31 cellular contexts compared by ENCODE assay signal in the genomic region with DNA sequence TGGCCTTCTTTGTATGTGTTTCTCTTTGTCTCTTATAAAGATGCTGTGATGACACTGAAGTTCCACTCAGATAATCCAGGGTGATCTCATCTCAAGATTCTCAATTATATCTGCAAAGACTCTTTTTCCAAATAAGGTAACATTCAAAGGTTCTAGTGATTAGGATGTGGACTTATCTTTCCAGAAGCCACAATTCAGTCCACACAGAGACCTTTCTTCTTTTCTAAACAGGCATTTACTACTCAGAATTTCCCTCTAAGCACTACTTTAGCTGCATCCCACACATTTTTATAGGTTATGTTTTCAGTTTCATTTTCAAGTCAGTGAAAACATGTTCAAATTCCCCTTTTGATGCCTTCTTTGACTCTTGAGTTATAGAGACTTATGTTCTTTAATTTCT. TPM values are rescaled to one million over a fixed set of nuclear protein-coding genes. Genes with fewer than 3 reads are reported as not detected.
"Had no signal": no experiment of that assay in that cellular context is flagged by ENCODE, and none has a peak within 500 bp of the region (broad histone marks: within the 10 kb centered on the region; RNA-seq: fewer than 3 reads in every experiment).

No MANE protein-coding gene starts in this region.

- ATAC-seq: activated CD8-positive, alpha-beta T cell treated with anti-CD3 and anti-CD28 coated beads for 36 hours; PC-3 had no signal

- H3K9me2 ChIP-seq: SK-N-SH had no signal

- H3K36me3 ChIP-seq: ascending aorta, cardiac muscle cell, colonic mucosa, Peyer's patch, SJSA1 had no signal

- H3K4me3 Mint-ChIP-seq: activated CD8-positive, alpha-beta T cell treated with anti-CD3 and anti-CD28 coated beads for 36 hours; activated naive CD4-positive, alpha-beta T cell treated with anti-CD3 and anti-CD28 coated beads, Interleukin-2, amount 10 ng/mL, durations not matched to agents 7 days and 5 days; activated naive CD8-positive, alpha-beta T cell; central memory CD8-positive, alpha-beta T cell; T-helper 1 cell treated with Interleukin-12 subunit alpha and Interleukin-12 subunit beta and Interleukin-4 antibody, amounts not matched to agents 30 μg/mL and 1 μg/mL, for 36 hours; T-helper 2 cell treated with Interferon-gamma antibody and Interleukin-4, amounts not matched to agents 5 μg/mL and 100 μg/mL, for 36 hours had no signal

- H3K4me1 ChIP-seq: ascending aorta, colonic mucosa, Peyer's patch, SJSA1 had no signal

- H3K27ac Mint-ChIP-seq: activated CD8-positive, alpha-beta T cell treated with anti-CD3 and anti-CD28 coated beads for 36 hours; activated naive CD4-positive, alpha-beta T cell treated with anti-CD3 and anti-CD28 coated beads, Interleukin-2, amount 10 ng/mL, durations not matched to agents 7 days and 5 days; activated naive CD8-positive, alpha-beta T cell; T-helper 1 cell treated with Interleukin-12 subunit alpha and Interleukin-12 subunit beta and Interleukin-4 antibody, amounts not matched to agents 30 μg/mL and 1 μg/mL, for 36 hours; T-helper 2 cell treated with Interferon-gamma antibody and Interleukin-4, amounts not matched to agents 5 μg/mL and 100 μg/mL, for 36 hours had no signal

- H3K4me1 Mint-ChIP-seq: activated naive CD4-positive, alpha-beta T cell treated with anti-CD3 and anti-CD28 coated beads, Interleukin-2, amount 10 ng/mL, durations not matched to agents 7 days and 5 days; central memory CD8-positive, alpha-beta T cell had no signal

- H3K36me3 Mint-ChIP-seq: activated naive CD8-positive, alpha-beta T cell had no signal

- DNase-seq: activated CD4-positive, alpha-beta T cell treated with anti-CD3 and anti-CD28 coated beads, Interleukin-2, amount 50 U/mL, for 4 hours; activated CD8-positive, alpha-beta T cell treated with anti-CD3 and anti-CD28 coated beads for 36 hours; activated effector memory CD4-positive, alpha-beta T cell treated with Interleukin-2 at 50 U/mL for 16 hours; activated naive CD4-positive, alpha-beta T cell treated with anti-CD3 and anti-CD28 coated beads, Interleukin-2, amount 10 ng/mL, durations not matched to agents 7 days and 5 days; activated T-cell treated with anti-CD3 and anti-CD28 coated beads, Interleukin-2, amount 50 U/mL, for 1 hour; amygdala; colonic mucosa; NCI-H1105 treated with DMSO at 0.1 percent for 48 hours; NCI-H1436; NCI-H1694; NCI-H2029; NCI-H345; NCI-H524 treated with DMSO at 0.1 percent for 48 hours; Peyer's patch; RPMI8226; SHP77 treated with DMSO at 0.1 percent for 48 hours; SK-N-SH had no signal

- H3K27ac ChIP-seq: ascending aorta, cardiac muscle cell, colonic mucosa, KMS-11, Peyer's patch, SJSA1 had no signal

- H3K4me2 ChIP-seq: KMS-11, SK-N-SH had no signal

- H3K9me3 ChIP-seq: ascending aorta, colonic mucosa, Peyer's patch, SK-N-SH had no signal

- H3K4me3 ChIP-seq: ascending aorta, cardiac muscle cell, colonic mucosa, Peyer's patch, SJSA1 had no signal

- H3K9ac ChIP-seq: KMS-11, SK-N-SH had no signal

RNA-seq across cellular contexts. Expression of gene NKX2-1, which starts 9.0 kb away (rescaled TPM):
- total RNA-seq: activated CD8-positive, alpha-beta memory T cell treated with anti-CD3 and anti-CD28 coated beads for 36 hours; ascending aorta; cardiac muscle cell; chondrocyte; LHCN-M2; NCI-H460; PC-3; Peyer's patch; SJSA1 had no signal

RNA-seq across cellular contexts. Expression of gene NKX2-8, which starts 53.4 kb away (rescaled TPM):
- total RNA-seq: activated CD8-positive, alpha-beta memory T cell treated with anti-CD3 and anti-CD28 coated beads for 36 hours; activated CD8-positive, alpha-beta T cell treated with anti-CD3 and anti-CD28 coated beads for 36 hours; ascending aorta; chondrocyte; colonic mucosa; LHCN-M2; M059J; PC-3; Peyer's patch; SJSA1 had no signal
